In the genomic region with DNA sequence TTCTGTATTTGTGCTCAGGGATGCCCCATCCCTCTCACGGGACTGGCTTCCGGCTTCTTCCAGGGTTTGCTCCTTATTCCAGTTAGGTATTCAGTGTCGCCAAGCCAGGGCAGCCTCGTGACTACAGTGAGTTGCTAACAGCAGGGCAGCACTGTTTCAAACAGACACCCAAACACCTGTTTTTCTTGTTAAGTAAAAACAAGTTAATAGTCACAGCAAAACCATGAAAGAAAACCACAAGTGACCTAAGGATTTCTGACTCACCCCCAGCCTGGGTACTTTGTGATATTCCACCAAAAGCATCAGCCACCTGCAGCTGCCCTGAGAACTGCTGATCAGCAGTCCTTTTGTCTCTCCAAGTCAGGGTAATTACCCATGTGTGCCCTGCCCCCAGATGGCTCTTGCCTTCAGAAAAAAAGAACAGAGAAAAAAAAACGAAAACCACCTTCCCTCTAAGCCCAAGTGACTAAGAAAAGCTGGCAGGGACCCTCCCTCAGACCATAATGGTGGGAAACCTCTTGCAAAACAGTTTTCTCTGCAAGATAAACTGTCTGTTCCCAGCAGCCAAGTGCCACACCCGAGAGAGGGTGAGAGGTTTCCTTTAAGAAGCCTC, we compare ENCODE assay signal across 9 cellular contexts.
DNase-seq lines count a peak whose midpoint lies in the region; ATAC-seq, FAIRE-seq and TF ChIP-seq lines count a peak whose summit lies in the region.
"Had no signal": no experiment of that assay in that cellular context is flagged by ENCODE, and none has a peak within 500 bp of the region (broad histone marks: within the 10 kb centered on the region; RNA-seq: fewer than 3 reads in every experiment).

No MANE protein-coding gene starts in this region.

- CTCF ChIA-PET in GM12878 (lab: Yijun Ruan, JAX), result interaction anchor here (0.6 to 0.7 kb wide), 2 partner anchors 9 to 15 kb away, joined by 3 read pairs; no protein-coding TSS in a partner anchor

- no peak overlapping the region; the same call in 1 of the 2 replicates for H2AFZ ChIP-seq in GM12878 (ENCODE audit: control insufficient read depth, low read depth, low read length)

- DNase-seq in Daoy (ENCODE audit: low read depth), result peak; percentile 94
- DNase-seq in HL-60 (ENCODE audit: low read depth in 1 of 2, low spot score in 1 of 2), result peak; percentile 50 to 81
- peak; percentile 100 for DNase-seq in RPMI7951 (ENCODE audit: low read depth)
- DNase-seq in GM12878 (ENCODE audit: low read depth, low spot score), result peak; percentile 78
- peak; percentile 79 for DNase-seq in mesendoderm
- no peak for DNase-seq in substantia nigra (lab: John Stamatoyannopoulos, UW)
- no peak for DNase-seq in NCI-H1092 treated with DMSO at 0.1 percent for 48 hours (lab: John Stamatoyannopoulos, UW)

- H3K79me1 ChIP-seq in mesendoderm (ENCODE audit: low read length), result no peaks in the 10 kb centered on the region

- no peaks in the 10 kb centered on the region for H3K36me3 ChIP-seq in GM12878 (ENCODE audit: control insufficient read depth in 2 of 2, insufficient read depth in 2 of 2, low read length in 1 of 2)
- no peaks in the 10 kb centered on the region for H3K36me3 ChIP-seq in mesendoderm (ENCODE audit: control insufficient read depth, insufficient read depth, low read length)

- TF ChIP-seq RAD21 in GM12878 (IDR thresholded peaks at IDR 0.05; ENCODE audit: insufficient read depth, low read depth, low read length), result no peak

- SMC1A ChIA-PET in GM12878 (lab: Charles Lee; ENCODE audit: uncharacterized antibody, unreplicated experiment), result no interaction called here

- no peaks in the 10 kb centered on the region; the same call in 2 of the 3 replicates for H3K9me3 ChIP-seq in GM12878 (replicated peaks; ENCODE audit: control insufficient read depth, insufficient read depth, low read length)

- TF ChIP-seq CTCF in HL-60 (IDR thresholded peaks at IDR 0.05; ENCODE audit: insufficient read depth, low read length) (no peak), GM12878 (IDR thresholded peaks at IDR 0.05 in 2 of 3, conservative IDR thresholded peaks at IDR 0.05 in 1 of 3; ENCODE audit: control insufficient read depth in 2 of 3, extremely low read depth in 1 of 3, insufficient read depth in 1 of 3, low read depth in 3 of 3, low read length in 3 of 3) (no peak)

- no peak overlapping the region for H2BK5ac ChIP-seq in mesendoderm (ENCODE audit: low read length)

- FAIRE-seq in GM12878 (lab: Jason Lieb, UNC), result peak; percentile 84
- FAIRE-seq: TTC549 had no signal

- peaks cover 20% of the 10 kb centered on the region for H3K4me1 ChIP-seq in GM12878 (ENCODE audit: control insufficient read depth, insufficient read depth, low read length)
- H3K4me1 ChIP-seq in mesendoderm (ENCODE audit: control insufficient read depth, low read depth, low read length), result peaks cover 5% of the 10 kb centered on the region

- no peaks in the 10 kb centered on the region for H3K27me3 ChIP-seq in HL-60 (ENCODE audit: insufficient read depth, poor library complexity, severe bottlenecking)
- no peaks in the 10 kb centered on the region for H3K27me3 ChIP-seq in GM12878 (replicated peaks in 1 of 2; ENCODE audit: control insufficient read depth in 2 of 2, insufficient read depth in 2 of 2, low read length in 1 of 2)
- no peaks in the 10 kb centered on the region for H3K27me3 ChIP-seq in mesendoderm (ENCODE audit: insufficient read depth, low read length, poor library complexity)

- BruUV-seq in GM12878 (replicated peaks; lab: Mats Ljungman, UMichigan), result no TSS peak

- no peak overlapping the region for H3K18ac ChIP-seq in mesendoderm (ENCODE audit: low read length)

- RAD21 ChIA-PET in GM12878 (lab: Charles Lee; ENCODE audit: unreplicated experiment), result interaction anchor here (1.3 kb wide), 1 partner anchor 15 kb away, joined by 3 read pairs; no protein-coding TSS in a partner anchor

- no peak overlapping the region for H4K5ac ChIP-seq in mesendoderm (ENCODE audit: low read length)

- H3K79me2 ChIP-seq in GM12878 (ENCODE audit: control insufficient read depth, insufficient read depth, low read length), result no peaks in the 10 kb centered on the region
- H3K79me2 ChIP-seq in mesendoderm (ENCODE audit: control insufficient read depth, insufficient read depth, low read length), result no peaks in the 10 kb centered on the region

- H3K23ac ChIP-seq in mesendoderm (ENCODE audit: low read length), result no peak overlapping the region

- H4K8ac ChIP-seq in mesendoderm (ENCODE audit: low read depth, low read length), result no peak overlapping the region

- H3K56ac ChIP-seq in mesendoderm (ENCODE audit: low read length), result peak overlapping the region; percentile 49

- H3K27ac ChIP-seq in HL-60 (replicated peaks) (peak overlapping the region; percentile 38), GM12878 (ENCODE audit: control insufficient read depth, insufficient read depth) (no peak overlapping the region), mesendoderm (ENCODE audit: low read depth, low read length) (peak overlapping the region; percentile 14), substantia nigra (ENCODE audit: low read depth, low read length, poor library complexity, severe bottlenecking) (no peak overlapping the region)

- H2BK15ac ChIP-seq in mesendoderm (replicated peaks; ENCODE audit: low read depth), result no peak overlapping the region

- H3K4me3 ChIP-seq in HL-60 (replicated peaks; ENCODE audit: insufficient read depth, low read length), result no peak overlapping the region
- no peak overlapping the region for H3K4me3 ChIP-seq in GM12878
- H3K4me3 ChIP-seq in mesendoderm (ENCODE audit: low read length), result no peak overlapping the region

- no peak overlapping the region for H3K4ac ChIP-seq in mesendoderm (ENCODE audit: low read depth, low read length)

- in situ Hi-C loops in GM12878 (cut with MboI), result loop anchor here (10.0 to 25.0 kb wide), 3 partner anchors 219 to 894 kb away; no protein-coding TSS in a partner anchor

- no peak overlapping the region for H2BK120ac ChIP-seq in mesendoderm (ENCODE audit: low read depth, low read length)

- 0% methylated on average over 6 of the region's 6 CpGs for WGBS in GM12878 (ENCODE audit: insufficient coverage, insufficient replicate concordance, low lambda C conversion rate, missing lambda C conversion rate)
- WGBS in mesendoderm (ENCODE audit: extremely low coverage, insufficient coverage, low lambda C conversion rate), result no CpG with 5 or more reads among the region's 6 CpGs

- H3K4me2 ChIP-seq in GM12878 (ENCODE audit: control insufficient read depth, insufficient read depth), result peak overlapping the region; percentile 51; the same call in 1 of the 2 replicates
- no peak overlapping the region for H3K4me2 ChIP-seq in mesendoderm (ENCODE audit: low read length)

- no peak overlapping the region for H2AK5ac ChIP-seq in mesendoderm (ENCODE audit: low read length)

- H4K20me1 ChIP-seq in GM12878 (ENCODE audit: control insufficient read depth, insufficient read depth), result no peaks in the 10 kb centered on the region

- peak; percentile 77 to 94; a peak in 3 of 4 replicates for TF ChIP-seq EP300 in GM12878 (IDR thresholded peaks at IDR 0.05; ENCODE audit: borderline replicate concordance in 1 of 2, control insufficient read depth in 1 of 2, low read depth in 2 of 2, low read length in 2 of 2)

- TF ChIP-seq POLR2A in GM12878 (IDR thresholded peaks at IDR 0.05; ENCODE audit: low read depth, low read length), result no peak

- intact Hi-C loops in GM12878 (cut with micrococcal nuclease; ENCODE audit: unreplicated experiment), result no loop called here

- H3K9ac ChIP-seq in GM12878 (ENCODE audit: control insufficient read depth, insufficient read depth, low read length) (no peak overlapping the region), mesendoderm (ENCODE audit: low read length) (no peak overlapping the region)

- POLR2A ChIA-PET in GM12878 (lab: Charles Lee), result no interaction called here

- ATAC-seq in GM21515 (IDR thresholded peaks at IDR 0.05; ENCODE audit: unreplicated experiment) (peak; percentile 82), GM12878 (peak; percentile 91)

TF ChIP-seq in GM12878, 131 proteins besides CTCF, POLR2A, EP300 and RAD21 (continues in another document):
- no peak for TF ChIP-seq NR2C1 (IDR thresholded peaks at IDR 0.05)
- no peak for TF ChIP-seq SRF (IDR thresholded peaks at IDR 0.05; ENCODE audit: low read depth in 2 of 2, low read length in 2 of 2)
- TF ChIP-seq, protein P1, sequence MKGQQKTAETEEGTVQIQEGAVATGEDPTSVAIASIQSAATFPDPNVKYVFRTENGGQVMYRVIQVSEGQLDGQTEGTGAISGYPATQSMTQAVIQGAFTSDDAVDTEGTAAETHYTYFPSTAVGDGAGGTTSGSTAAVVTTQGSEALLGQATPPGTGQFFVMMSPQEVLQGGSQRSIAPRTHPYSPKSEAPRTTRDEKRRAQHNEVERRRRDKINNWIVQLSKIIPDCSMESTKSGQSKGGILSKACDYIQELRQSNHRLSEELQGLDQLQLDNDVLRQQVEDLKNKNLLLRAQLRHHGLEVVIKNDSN (IDR thresholded peaks at IDR 0.05; ENCODE audit: borderline replicate concordance, extremely low read length, insufficient read depth, low read depth, low read length), result peak; percentile 27
- TF ChIP-seq ASH2L (IDR thresholded peaks at IDR 0.05; ENCODE audit: borderline replicate concordance, low read depth), result no peak
- TF ChIP-seq HDAC2 (IDR thresholded peaks at IDR 0.05), result no peak
- peak; percentile 59; the same call in 1 of the 2 replicates for TF ChIP-seq MXI1 (IDR thresholded peaks at IDR 0.05; ENCODE audit: low read depth, low read length)
- TF ChIP-seq, protein P2, sequence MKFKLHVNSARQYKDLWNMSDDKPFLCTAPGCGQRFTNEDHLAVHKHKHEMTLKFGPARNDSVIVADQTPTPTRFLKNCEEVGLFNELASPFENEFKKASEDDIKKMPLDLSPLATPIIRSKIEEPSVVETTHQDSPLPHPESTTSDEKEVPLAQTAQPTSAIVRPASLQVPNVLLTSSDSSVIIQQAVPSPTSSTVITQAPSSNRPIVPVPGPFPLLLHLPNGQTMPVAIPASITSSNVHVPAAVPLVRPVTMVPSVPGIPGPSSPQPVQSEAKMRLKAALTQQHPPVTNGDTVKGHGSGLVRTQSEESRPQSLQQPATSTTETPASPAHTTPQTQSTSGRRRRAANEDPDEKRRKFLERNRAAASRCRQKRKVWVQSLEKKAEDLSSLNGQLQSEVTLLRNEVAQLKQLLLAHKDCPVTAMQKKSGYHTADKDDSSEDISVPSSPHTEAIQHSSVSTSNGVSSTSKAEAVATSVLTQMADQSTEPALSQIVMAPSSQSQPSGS (IDR thresholded peaks at IDR 0.05; ENCODE audit: low read length), result peak; percentile 81
- TF ChIP-seq ZNF274 (IDR thresholded peaks at IDR 0.05; ENCODE audit: insufficient read depth, insufficient read length), result no peak
- TF ChIP-seq HDGF (IDR thresholded peaks at IDR 0.05), result no peak
- TF ChIP-seq EZH2 (IDR thresholded peaks at IDR 0.05; ENCODE audit: borderline replicate concordance, control insufficient read depth, low read depth, low read length), result no peak
- TF ChIP-seq DPF2 (IDR thresholded peaks at IDR 0.05), result peak; percentile 55; the same call in 1 of the 2 replicates
- TF ChIP-seq SIX5 (IDR thresholded peaks at IDR 0.05; ENCODE audit: low read depth, low read length, severe bottlenecking), result no peak
- no peak for TF ChIP-seq CHD4 (IDR thresholded peaks at IDR 0.05)
- TF ChIP-seq CBX5 (IDR thresholded peaks at IDR 0.05; ENCODE audit: low read depth), result peak; percentile 33; the same call in 1 of the 2 replicates

Comparison
In these comparisons a context has a peak if more than half of its experiments do, and no peak if none do; other contexts are left out.
1. DNase-seq: peak in Daoy (single experiment), HL-60 (2 of 2), RPMI7951 (single experiment), GM12878 (single experiment) and mesendoderm (single experiment); none in substantia nigra (0 of 49) and NCI-H1092 treated with DMSO at 0.1 percent for 48 hours (single experiment).
2. H3K27ac ChIP-seq: peak in HL-60 (single experiment) and mesendoderm (single experiment); none in GM12878 (single experiment) and substantia nigra (single experiment).